19 cellular contexts compared by ENCODE assay signal in the genomic region with DNA sequence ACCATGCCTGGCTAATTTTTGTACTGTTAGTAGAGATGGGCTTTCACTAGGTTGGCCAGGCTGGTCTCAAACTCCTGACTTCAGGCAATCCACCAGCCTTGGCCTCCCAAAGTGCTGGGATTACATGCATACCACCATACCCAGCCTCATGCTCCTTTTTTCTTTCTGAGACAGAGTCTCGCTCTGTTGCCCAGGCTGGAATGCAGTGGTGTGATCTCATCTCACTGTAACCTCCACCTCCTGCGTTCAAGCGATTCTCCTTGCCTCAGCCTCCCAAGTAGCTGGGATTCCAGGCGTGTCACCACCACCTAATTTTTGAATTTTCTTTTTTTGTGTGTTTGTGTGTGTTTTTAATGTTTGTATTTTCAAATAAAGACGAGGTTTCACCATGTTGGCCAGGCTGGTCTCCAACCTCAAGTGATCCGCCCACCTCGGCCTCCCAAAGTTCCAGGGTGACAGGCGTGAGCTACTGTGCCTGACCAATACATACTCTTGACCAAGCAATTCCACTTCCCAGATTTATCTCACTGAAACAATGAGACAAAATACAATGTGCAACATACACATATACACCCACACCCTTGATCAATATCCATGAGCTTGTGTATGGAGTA. TPM values are rescaled to one million over a fixed set of nuclear protein-coding genes. Genes with fewer than 3 reads are reported as not detected.
DNase-seq lines count a peak whose midpoint lies in the region; ATAC-seq and TF ChIP-seq lines count a peak whose summit lies in the region.
"Had no signal": no experiment of that assay in that cellular context is flagged by ENCODE, and none has a peak within 500 bp of the region (broad histone marks: within the 10 kb centered on the region; RNA-seq: fewer than 3 reads in every experiment).

No MANE protein-coding gene starts in this region.

- peaks cover 5% of the 10 kb centered on the region; the same call in 1 of the 2 replicates for H3F3A ChIP-seq in Loucy (ENCODE audit: low read depth)

- peaks cover 18 to 75% of the 10 kb centered on the region in 2 donors for H3K4me1 Mint-ChIP-seq in stimulated activated naive B cell treated with anti-CD40 and anti-IgM and Interleukin-4, amounts not matched to agents 10 μg/mL and 1 μg/mL and 100 μg/mL, for 72 hours
- H3K4me1 Mint-ChIP-seq in progenitor cell of endocrine pancreas (ENCODE audit: low read depth): peaks cover 15% of the 10 kb centered on the region

- no peak for DNase-seq in activated naive CD4-positive, alpha-beta T cell treated with anti-CD3 and anti-CD28 coated beads, Interleukin-2, amount 50 U/mL, for 72 hours (ENCODE audit: low spot score in 2 of 2)
- DNase-seq in activated naive CD4-positive, alpha-beta T cell treated with anti-CD3 and anti-CD28 coated beads, Interleukin-2, amount 50 U/mL, for 16 hours: no peak
- DNase-seq in glomerular visceral epithelial cell (ENCODE audit: extremely low spot score) (peak; percentile 38), T-helper 2 cell (no peak), progenitor cell of endocrine pancreas (ENCODE audit: low spot score, unreplicated experiment) (no peak)
- DNase-seq in stimulated activated naive B cell treated with anti-CD40 and anti-IgM and Interleukin-4, amounts not matched to agents 10 μg/mL and 1 μg/mL and 100 μg/mL, for 72 hours: no peak
- DNase-seq: brain microvascular endothelial cell, colonic mucosa, DMS79, H7, heart left ventricle, left ventricle myocardium inferior, mucosa of descending colon, NCI-H1092 treated with DMSO at 0.1 percent for 48 hours, NCI-H2029, NCI-H446, SHP77, SW 1271 had no signal

- no peaks in the 10 kb centered on the region for H3K36me3 ChIP-seq in Loucy (ENCODE audit: insufficient read depth, low read length)
- H3K36me3 ChIP-seq: brain microvascular endothelial cell, colonic mucosa, left ventricle myocardium inferior had no signal

- no peaks in the 10 kb centered on the region for H3K9me2 ChIP-seq in Loucy (replicated peaks; ENCODE audit: low read depth, low read length)

- no peak overlapping the region for H2AFZ ChIP-seq in Loucy (ENCODE audit: low read length)

- peaks cover 99% of the 10 kb centered on the region for H3K79me2 ChIP-seq in Loucy (ENCODE audit: insufficient read depth, low read length)

- peak overlapping the region; percentile 28 for H3K4me3 ChIP-seq in Loucy (ENCODE audit: low read length, poor library complexity, severe bottlenecking)
- H3K4me3 ChIP-seq: colonic mucosa, heart left ventricle, left ventricle myocardium inferior, mucosa of descending colon had no signal

- no peak for ATAC-seq in activated naive CD4-positive, alpha-beta T cell treated with anti-CD3 and anti-CD28 coated beads, Interleukin-2, amount 50 U/mL, for 72 hours
- no peak for ATAC-seq in stimulated activated naive B cell treated with anti-CD40 and anti-IgM and Interleukin-4, amounts not matched to agents 10 μg/mL and 1 μg/mL and 100 μg/mL, for 72 hours (replicated peaks)
- ATAC-seq: heart left ventricle, mucosa of descending colon had no signal

- peaks cover 6% of the 10 kb centered on the region for H3K27me3 ChIP-seq in Loucy (ENCODE audit: insufficient read depth, low read length, poor library complexity, severe bottlenecking)
- H3K27me3 ChIP-seq: brain microvascular endothelial cell, colonic mucosa, heart left ventricle had no signal

- H3K4me2 ChIP-seq in Loucy (ENCODE audit: low read depth, low read length, poor library complexity, severe bottlenecking): peak overlapping the region; percentile 97

- peaks cover 79% of the 10 kb centered on the region for H4K20me1 ChIP-seq in Loucy (ENCODE audit: insufficient read depth, low read length, poor library complexity, severe bottlenecking)

- H3K9ac ChIP-seq in Loucy (ENCODE audit: low read depth, low read length, poor library complexity, severe bottlenecking): peak overlapping the region; percentile 27

- H3K9me3 Mint-ChIP-seq in activated naive CD4-positive, alpha-beta T cell treated with anti-CD3 and anti-CD28 coated beads, Interleukin-2, amount 50 U/mL, for 72 hours: no peaks in the 10 kb centered on the region
- no peaks in the 10 kb centered on the region for H3K9me3 Mint-ChIP-seq in stimulated activated naive B cell treated with anti-CD40 and anti-IgM and Interleukin-4, amounts not matched to agents 10 μg/mL and 1 μg/mL and 100 μg/mL, for 72 hours
- no peaks in the 10 kb centered on the region for H3K9me3 Mint-ChIP-seq in progenitor cell of endocrine pancreas (ENCODE audit: low read depth)

- H3K27ac Mint-ChIP-seq in activated naive CD4-positive, alpha-beta T cell treated with anti-CD3 and anti-CD28 coated beads, Interleukin-2, amount 50 U/mL, for 72 hours: peak overlapping the region; percentile 23 to 44
- H3K27ac Mint-ChIP-seq in stimulated activated naive B cell treated with anti-CD40 and anti-IgM and Interleukin-4, amounts not matched to agents 10 μg/mL and 1 μg/mL and 100 μg/mL, for 72 hours: peak overlapping the region; percentile 69
- no peak overlapping the region for H3K27ac Mint-ChIP-seq in progenitor cell of endocrine pancreas

- H3K36me3 Mint-ChIP-seq in activated naive CD4-positive, alpha-beta T cell treated with anti-CD3 and anti-CD28 coated beads, Interleukin-2, amount 50 U/mL, for 72 hours: peaks cover 0 to 21% of the 10 kb centered on the region in 2 donors
- peaks cover 32 to 44% of the 10 kb centered on the region in 2 donors for H3K36me3 Mint-ChIP-seq in stimulated activated naive B cell treated with anti-CD40 and anti-IgM and Interleukin-4, amounts not matched to agents 10 μg/mL and 1 μg/mL and 100 μg/mL, for 72 hours
- peaks cover 3% of the 10 kb centered on the region for H3K36me3 Mint-ChIP-seq in progenitor cell of endocrine pancreas (ENCODE audit: insufficient read depth)

- H3K4me1 ChIP-seq in Loucy (ENCODE audit: insufficient read depth, low read length, poor library complexity, severe bottlenecking): peaks cover 46% of the 10 kb centered on the region
- H3K4me1 ChIP-seq: colonic mucosa had no signal

- no peaks in the 10 kb centered on the region for H3K27me3 Mint-ChIP-seq in stimulated activated naive B cell treated with anti-CD40 and anti-IgM and Interleukin-4, amounts not matched to agents 10 μg/mL and 1 μg/mL and 100 μg/mL, for 72 hours
- no peaks in the 10 kb centered on the region for H3K27me3 Mint-ChIP-seq in progenitor cell of endocrine pancreas

- H3K4me3 Mint-ChIP-seq in stimulated activated naive B cell treated with anti-CD40 and anti-IgM and Interleukin-4, amounts not matched to agents 10 μg/mL and 1 μg/mL and 100 μg/mL, for 72 hours: peak overlapping the region; percentile 6 to 53
- no peak overlapping the region for H3K4me3 Mint-ChIP-seq in progenitor cell of endocrine pancreas (ENCODE audit: low read depth)

- TF ChIP-seq CTCF in Loucy (conservative IDR thresholded peaks at IDR 0.05; ENCODE audit: low read length) (no peak), progenitor cell of endocrine pancreas (IDR thresholded peaks at IDR 0.05; ENCODE audit: unreplicated experiment) (no peak)

- H3K9me3 ChIP-seq in Loucy (ENCODE audit: insufficient read depth, low read depth, low read length): no peaks in the 10 kb centered on the region
- H3K9me3 ChIP-seq: colonic mucosa, heart left ventricle, left ventricle myocardium inferior, mucosa of descending colon had no signal

RNA-seq across cellular contexts. Expression of a gene that starts 5.0 kb away (rescaled TPM):
- total RNA-seq in activated naive CD4-positive, alpha-beta T cell treated with anti-CD3 and anti-CD28 coated beads, Interleukin-2, amount 50 U/mL, for 72 hours: 100 to 1,000 TPM; 163 to 180 TPM
- total RNA-seq in progenitor cell of endocrine pancreas: 84.8 and 87.5 TPM in 2 replicates

RNA-seq across cellular contexts. Expression of a gene that starts 56.0 kb away (rescaled TPM):
- total RNA-seq in activated naive CD4-positive, alpha-beta T cell treated with anti-CD3 and anti-CD28 coated beads, Interleukin-2, amount 50 U/mL, for 72 hours: 10 to 100 TPM; 64.5 to 65.2 TPM
- 168 and 197 TPM in 2 replicates for total RNA-seq in progenitor cell of endocrine pancreas
